8 cellular contexts compared by ENCODE assay signal in genomic region chr3:112390783-112391641, GRCh38. TPM values are rescaled to one million over a fixed set of nuclear protein-coding genes. Genes with fewer than 3 reads are reported as not detected.
DNase-seq lines count a peak whose midpoint lies in the region; ATAC-seq and TF ChIP-seq lines count a peak whose summit lies in the region.

No MANE protein-coding gene starts in this region.

- H3K4me3 ChIP-seq in AG10803 (ENCODE audit: low read length) = peak overlapping the region; percentile 18; the same call in 1 of the 2 replicates
- no peak overlapping the region for H3K4me3 ChIP-seq in left ventricle myocardium inferior

- intact Hi-C loops in left ventricle myocardium inferior (cut with micrococcal nuclease) = no loop called here

- peak overlapping the region; percentile 2 to 4 for H3K27ac Mint-ChIP-seq in activated naive CD4-positive, alpha-beta T cell treated with anti-CD3 and anti-CD28 coated beads, Interleukin-2, amount 50 U/mL, for 72 hours

- ATAC-seq in HG02642 (IDR thresholded peaks at IDR 0.05; ENCODE audit: poor library complexity, unreplicated experiment) = peak; percentile 64
- peak; percentile 65 to 80 for ATAC-seq in activated naive CD4-positive, alpha-beta T cell treated with anti-CD3 and anti-CD28 coated beads, Interleukin-2, amount 50 U/mL, for 72 hours

- no peak for TF ChIP-seq CTCF in AG10803 (conservative IDR thresholded peaks at IDR 0.05; ENCODE audit: low read length)
- TF ChIP-seq CTCF in left ventricle myocardium inferior (IDR thresholded peaks at IDR 0.05; ENCODE audit: borderline replicate concordance) = no peak

- H3K4me1 ChIP-seq in left ventricle myocardium inferior = peaks cover 34% of the 10 kb centered on the region

- DNase-seq in AG10803 (ENCODE audit: low read depth) = peak; percentile 95
- DNase-seq in activated naive CD4-positive, alpha-beta T cell treated with anti-CD3 and anti-CD28 coated beads, Interleukin-2, amount 50 U/mL, for 72 hours (ENCODE audit: low spot score in 2 of 2) = no peak
- DNase-seq in left ventricle myocardium inferior = no peak
- peak; percentile 91 for DNase-seq in renal cortical epithelial cell (ENCODE audit: low read depth)
- no peak for DNase-seq in NCI-H82 treated with DMSO at 0.1 percent for 48 hours (lab: John Stamatoyannopoulos, UW; ENCODE audit: unreplicated experiment)
- no peak for DNase-seq in NCI-H2081 (lab: John Stamatoyannopoulos, UW)
- DNase-seq in stimulated activated CD4-positive, alpha-beta T cell treated with anti-CD3 and anti-CD28 coated beads, Interleukin-4, amount 100 ng/mL, for 1 hour = no peak

- peaks cover 17% of the 10 kb centered on the region for H3K9me3 ChIP-seq in left ventricle myocardium inferior (replicated peaks)

- H3K27me3 ChIP-seq in left ventricle myocardium inferior (ENCODE audit: low read depth) = no peaks in the 10 kb centered on the region

- H3K36me3 ChIP-seq in left ventricle myocardium inferior = no peaks in the 10 kb centered on the region

- H3K9me3 Mint-ChIP-seq in activated naive CD4-positive, alpha-beta T cell treated with anti-CD3 and anti-CD28 coated beads, Interleukin-2, amount 50 U/mL, for 72 hours = peaks cover 0 to 5% of the 10 kb centered on the region in 2 donors

- peaks cover 0 to 14% of the 10 kb centered on the region in 2 donors for H3K36me3 Mint-ChIP-seq in activated naive CD4-positive, alpha-beta T cell treated with anti-CD3 and anti-CD28 coated beads, Interleukin-2, amount 50 U/mL, for 72 hours

- H3K27ac ChIP-seq in left ventricle myocardium inferior (replicated peaks) = peak overlapping the region; percentile 60

RNA-seq across cellular contexts. Expression of gene CD200, which starts 58.1 kb away (rescaled TPM):
- 10 to 100 TPM; 34.5 to 63.3 TPM for total RNA-seq in activated naive CD4-positive, alpha-beta T cell treated with anti-CD3 and anti-CD28 coated beads, Interleukin-2, amount 50 U/mL, for 72 hours
- total RNA-seq in left ventricle myocardium inferior (1.1 TPM), renal cortical epithelial cell (1.9 and 2.3 TPM in 2 replicates)

Comparison
In these comparisons a context has a peak if more than half of its experiments do, and no peak if none do; other contexts are left out.
1. DNase-seq: peak in AG10803 (single experiment) and renal cortical epithelial cell (single experiment); none in activated naive CD4-positive, alpha-beta T cell treated with anti-CD3 and anti-CD28 coated beads, Interleukin-2, amount 50 U/mL, for 72 hours (0 of 2), left ventricle myocardium inferior (single experiment), NCI-H82 treated with DMSO at 0.1 percent for 48 hours (single experiment), NCI-H2081 (0 of 2) and stimulated activated CD4-positive, alpha-beta T cell treated with anti-CD3 and anti-CD28 coated beads, Interleukin-4, amount 100 ng/mL, for 1 hour (single experiment).
2. RNA of gene CD200, which starts 58.1 kb away (total RNA-seq): 34.5 to 63.3 TPM in activated naive CD4-positive, alpha-beta T cell treated with anti-CD3 and anti-CD28 coated beads, Interleukin-2, amount 50 U/mL, for 72 hours; 1.9 to 2.3 TPM in renal cortical epithelial cell and 1.1 TPM in left ventricle myocardium inferior (single experiment); every median in the first group is over 10 times any median in the second.